ENCODE assay signal across 8 cellular contexts in genomic region chr4:186669159-186669720, GRCh38. TPM values are rescaled to one million over a fixed set of nuclear protein-coding genes. Genes with fewer than 3 reads are reported as not detected.
A peak's percentile ranks its signal among the peaks of the same experiment; 100 is the strongest.
DNase-seq lines count a peak whose midpoint lies in the region; FAIRE-seq and TF ChIP-seq lines count a peak whose summit lies in the region.

No MANE protein-coding gene starts in this region.

- H3K9me2 ChIP-seq in Loucy (replicated peaks; ENCODE audit: low read depth, low read length), result no peaks in the 10 kb centered on the region

- FAIRE-seq in GM12891 (lab: Jason Lieb, UNC), result no peak

- H3K9me3 ChIP-seq in Loucy (ENCODE audit: insufficient read depth, low read depth, low read length), result no peaks in the 10 kb centered on the region; the same call in 1 of the 2 replicates
- no peaks in the 10 kb centered on the region for H3K9me3 ChIP-seq in liver (ENCODE audit: control insufficient read depth in 4 of 4, low read length in 3 of 4)

- no peak overlapping the region for H3K4me2 ChIP-seq in Loucy (ENCODE audit: low read depth, low read length, poor library complexity, severe bottlenecking)

- H3K27ac ChIP-seq in liver (ENCODE audit: low read depth in 1 of 2, low read length in 2 of 2), result peak overlapping the region in 1 of 2 donors; percentile 3

- TF ChIP-seq POLR2A in GM12891 (IDR thresholded peaks at IDR 0.05; ENCODE audit: low read depth, low read length), result no peak

- TF ChIP-seq CTCF in AG09309 (IDR thresholded peaks at IDR 0.05; ENCODE audit: control insufficient read depth, insufficient read depth, low read depth, low read length, missing control alignments) (peak; percentile 22), Loucy (conservative IDR thresholded peaks at IDR 0.05; ENCODE audit: low read length) (peak; percentile 61), choroid plexus epithelial cell (conservative IDR thresholded peaks at IDR 0.05; ENCODE audit: low read depth, low read length) (peak; percentile 54), liver (IDR thresholded peaks at IDR 0.05; ENCODE audit: low read depth, low read length, missing input control) (peak; percentile 44)

- no peak overlapping the region for H3K9ac ChIP-seq in Loucy (ENCODE audit: low read depth, low read length, poor library complexity, severe bottlenecking)
- H3K9ac ChIP-seq in liver (ENCODE audit: low read depth in 1 of 2, low read length in 2 of 2), result peak overlapping the region in 1 of 2 donors; percentile 37

- H3K27me3 ChIP-seq in Loucy (ENCODE audit: insufficient read depth, low read length, poor library complexity, severe bottlenecking) (no peaks in the 10 kb centered on the region), liver (ENCODE audit: control insufficient read depth in 4 of 4, insufficient read depth in 4 of 4, low read length in 3 of 4) (no peaks in the 10 kb centered on the region)

- DNase-seq in AG09309 (ENCODE audit: low read depth) (peak; percentile 47), choroid plexus epithelial cell (ENCODE audit: low read depth) (peak; percentile 86), GM12891 (ENCODE audit: insufficient read length, low spot score) (no peak), NCI-H2227 (lab: John Stamatoyannopoulos, UW; ENCODE audit: unreplicated experiment) (no peak)
- no peak for DNase-seq in stimulated activated CD4-positive, alpha-beta T cell treated with anti-CD3 and anti-CD28 coated beads, Interleukin-2, amount 100 ng/mL, for 24 hours
- no peak for DNase-seq in stimulated activated naive CD4-positive, alpha-beta T cell treated with Interleukin-2 at 50 U/mL for 16 hours (lab: John Stamatoyannopoulos, UW)

- WGBS in liver, result 57% methylated on average over 21 of the region's 21 CpGs

- H4K20me1 ChIP-seq in Loucy (ENCODE audit: insufficient read depth, low read length, poor library complexity, severe bottlenecking), result no peaks in the 10 kb centered on the region

- no peaks in the 10 kb centered on the region for H3K4me1 ChIP-seq in Loucy (ENCODE audit: insufficient read depth, low read length, poor library complexity, severe bottlenecking)
- peaks cover 0 to 16% (median 2%) of the 10 kb centered on the region in 4 donors for H3K4me1 ChIP-seq in liver (ENCODE audit: control insufficient read depth in 4 of 4, insufficient read depth in 4 of 4, low read length in 3 of 4)

- H3K36me3 ChIP-seq in Loucy (ENCODE audit: insufficient read depth, low read length) (no peaks in the 10 kb centered on the region), liver (ENCODE audit: control insufficient read depth in 4 of 4, insufficient read depth in 3 of 4, low read depth in 1 of 4, low read length in 3 of 4) (no peaks in the 10 kb centered on the region)

- no peak overlapping the region for H2AFZ ChIP-seq in Loucy (ENCODE audit: low read length)

- TF ChIP-seq RAD21 in liver (IDR thresholded peaks at IDR 0.05), result peak; percentile 79 to 83

- no peaks in the 10 kb centered on the region for H3F3A ChIP-seq in Loucy (ENCODE audit: low read depth)

- no peaks in the 10 kb centered on the region for H3K79me2 ChIP-seq in Loucy (ENCODE audit: insufficient read depth, low read length)

- H3K4me3 ChIP-seq in AG09309 (ENCODE audit: control insufficient read depth, low read depth, low read length), result no peak overlapping the region
- H3K4me3 ChIP-seq in Loucy (ENCODE audit: low read length, poor library complexity, severe bottlenecking), result no peak overlapping the region
- H3K4me3 ChIP-seq in choroid plexus epithelial cell (ENCODE audit: low read depth, low read length), result no peak overlapping the region
- H3K4me3 ChIP-seq in liver (ENCODE audit: low read depth in 1 of 3, low read length in 3 of 3), result no peak overlapping the region

TF ChIP-seq in liver, 16 proteins besides CTCF, POLR2A, EP300 and RAD21:
- TF ChIP-seq ZBTB33 (IDR thresholded peaks at IDR 0.05), result no peak

TF ChIP-seq in GM12891, 5 proteins besides CTCF, POLR2A, EP300 and RAD21:
- no peak for TF ChIP-seq PAX5 (IDR thresholded peaks at IDR 0.05; ENCODE audit: insufficient read depth, low read length, severe bottlenecking)
- no peak for TF ChIP-seq SPI1 (IDR thresholded peaks at IDR 0.05; ENCODE audit: low read depth, low read length)
- no peak for TF ChIP-seq POLR2AphosphoS5 (IDR thresholded peaks at IDR 0.05; ENCODE audit: low read depth, low read length)
- TF ChIP-seq TAF1 (IDR thresholded peaks at IDR 0.05; ENCODE audit: low read depth, low read length), result no peak
- TF ChIP-seq POU2F2 (IDR thresholded peaks at IDR 0.05; ENCODE audit: low read depth, low read length), result no peak

RNA-seq across cellular contexts. Expression of gene FAT1, which starts 54.4 kb away (rescaled TPM):
- 10 to 100 TPM; 44.4 to 48.0 TPM for total RNA-seq in liver
- polyA plus RNA-seq in liver, result 10 to 100 TPM in 1 of 2 donors, 1 to 10 TPM in 1; 10.0 to 15.6 TPM
- polyA plus RNA-seq in GM12891 (2012; ENCODE audit: low read depth, missing spikeins), result 0.04 TPM

Comparison
In these comparisons a context has a peak if more than half of its experiments do, and no peak if none do; other contexts are left out.
1. DNase-seq: peak in AG09309 (single experiment) and choroid plexus epithelial cell (single experiment); none in stimulated activated CD4-positive, alpha-beta T cell treated with anti-CD3 and anti-CD28 coated beads, Interleukin-2, amount 100 ng/mL, for 24 hours (0 of 2), stimulated activated naive CD4-positive, alpha-beta T cell treated with Interleukin-2 at 50 U/mL for 16 hours (single experiment), GM12891 (single experiment) and NCI-H2227 (single experiment).
2. Peak in every context shown above with its lines, with median percentiles within 50 percentile points of each other: CTCF ChIP-seq.